Comparison of ENCODE assay signal across 1 cellular context in genomic region chr18:6773777-6774176, GRCh38.
TF ChIP-seq lines count a peak whose summit lies in the region.

No MANE protein-coding gene starts in this region.

TF ChIP-seq in H1, 55 proteins besides CTCF, POLR2A, EP300 and RAD21 (continued from another document):
- no peak for TF ChIP-seq GABPA (IDR thresholded peaks at IDR 0.05; ENCODE audit: borderline replicate concordance, insufficient read depth, low read length)
- TF ChIP-seq TAF7 (optimal IDR thresholded peaks at IDR 0.05; ENCODE audit: borderline replicate concordance, low read depth, low read length) = no peak
- TF ChIP-seq ATF2 (IDR thresholded peaks at IDR 0.05; ENCODE audit: low read length) = no peak
- TF ChIP-seq BACH1 (IDR thresholded peaks at IDR 0.05; ENCODE audit: low read length) = no peak
- TF ChIP-seq SP1 (IDR thresholded peaks at IDR 0.05; ENCODE audit: low read depth, low read length) = no peak
- TF ChIP-seq CHD1 (IDR thresholded peaks at IDR 0.05; ENCODE audit: low read depth, low read length) = no peak
- TF ChIP-seq RBBP5 (IDR thresholded peaks at IDR 0.05; ENCODE audit: borderline replicate concordance, low read depth, low read length) = no peak
- no peak for TF ChIP-seq PHF8 (conservative IDR thresholded peaks at IDR 0.05; ENCODE audit: low read depth, low read length)
- TF ChIP-seq NRF1 (IDR thresholded peaks at IDR 0.05; ENCODE audit: low read depth, low read length) = no peak
- no peak for TF ChIP-seq KDM5A (IDR thresholded peaks at IDR 0.05; ENCODE audit: low read length)
- TF ChIP-seq CBX5 (IDR thresholded peaks at IDR 0.05; ENCODE audit: low read depth, low read length) = no peak
